9 cellular contexts compared by ENCODE assay signal in genomic region chr4:98603683-98604573, GRCh38. TPM values are rescaled to one million over a fixed set of nuclear protein-coding genes. Genes with fewer than 3 reads are reported as not detected.
DNase-seq lines count a peak whose midpoint lies in the region; ATAC-seq and TF ChIP-seq lines count a peak whose summit lies in the region.
"Had no signal": no experiment of that assay in that cellular context is flagged by ENCODE, and none has a peak within 500 bp of the region (broad histone marks: within the 10 kb centered on the region; RNA-seq: fewer than 3 reads in every experiment).

No MANE protein-coding gene starts in this region.

- peaks cover 62% of the 10 kb centered on the region for H3K79me2 ChIP-seq in OCI-LY3 (ENCODE audit: low read length)
- peaks cover 9% of the 10 kb centered on the region; the same call in 1 of the 2 replicates for H3K79me2 ChIP-seq in PC-9 (ENCODE audit: low read depth)

- peak; percentile 44 to 58 for ATAC-seq in activated T-cell treated with anti-CD3 and anti-CD28 coated beads, Interleukin-2, amount 50 U/mL, for 4 hours
- ATAC-seq in effector memory CD8-positive, alpha-beta T cell (replicated peaks) = peak; percentile 47
- ATAC-seq in stimulated activated effector memory CD8-positive, alpha-beta T cell treated with anti-CD3 and anti-CD28 coated beads, Interleukin-12 subunit alpha, Interleukin-12 subunit beta, amount 100 ng/mL, for 72 hours = peak; percentile 78
- no peak for ATAC-seq in HG03139 (IDR thresholded peaks at IDR 0.05; ENCODE audit: unreplicated experiment)

- H3K27ac ChIP-seq in OCI-LY3 (ENCODE audit: low read length) = peak overlapping the region; percentile 0; the same call in 1 of the 2 replicates
- H3K27ac ChIP-seq in PC-9 = no peak overlapping the region
- H3K27ac ChIP-seq: uterus had no signal

- no peaks in the 10 kb centered on the region for H3F3A ChIP-seq in PC-9 (ENCODE audit: insufficient read depth, low read depth)

- CTCF ChIA-PET in PC-9 (lab: Charles Lee) = no interaction called here

- H3K4me1 ChIP-seq in OCI-LY3 (ENCODE audit: low read length) (peaks cover 41% of the 10 kb centered on the region), PC-9 (replicated peaks; ENCODE audit: insufficient read depth) (no peaks in the 10 kb centered on the region)
- H3K4me1 ChIP-seq: uterus had no signal

- no peaks in the 10 kb centered on the region for H3K27me3 Mint-ChIP-seq in activated T-cell treated with anti-CD3 and anti-CD28 coated beads, Interleukin-2, amount 50 U/mL, for 4 hours (ENCODE audit: low read depth)
- no peaks in the 10 kb centered on the region for H3K27me3 Mint-ChIP-seq in effector memory CD8-positive, alpha-beta T cell

- no TSS peak for BruUV-seq in PC-9 (replicated peaks; lab: Mats Ljungman, UMichigan)

- POLR2A ChIA-PET in PC-9 (lab: Charles Lee; ENCODE audit: unreplicated experiment) = no interaction called here

- H2AFZ ChIP-seq in OCI-LY3 (ENCODE audit: low read depth, low read length) = no peak overlapping the region
- H2AFZ ChIP-seq in PC-9 = no peak overlapping the region

- peaks cover 65% of the 10 kb centered on the region for H3K4me1 Mint-ChIP-seq in activated T-cell treated with anti-CD3 and anti-CD28 coated beads, Interleukin-2, amount 50 U/mL, for 4 hours (ENCODE audit: low read depth)
- H3K4me1 Mint-ChIP-seq in effector memory CD8-positive, alpha-beta T cell (ENCODE audit: low read depth in 2 of 2) = peaks cover 39 to 61% of the 10 kb centered on the region in 2 donors
- peaks cover 61% of the 10 kb centered on the region for H3K4me1 Mint-ChIP-seq in stimulated activated effector memory CD8-positive, alpha-beta T cell treated with anti-CD3 and anti-CD28 coated beads, Interleukin-12 subunit alpha, Interleukin-12 subunit beta, amount 100 ng/mL, for 72 hours

- H3K36me3 Mint-ChIP-seq in activated T-cell treated with anti-CD3 and anti-CD28 coated beads, Interleukin-2, amount 50 U/mL, for 4 hours (ENCODE audit: insufficient read depth) = peaks cover 6% of the 10 kb centered on the region
- H3K36me3 Mint-ChIP-seq in effector memory CD8-positive, alpha-beta T cell (ENCODE audit: insufficient read depth) = no peaks in the 10 kb centered on the region
- no peaks in the 10 kb centered on the region for H3K36me3 Mint-ChIP-seq in stimulated activated effector memory CD8-positive, alpha-beta T cell treated with anti-CD3 and anti-CD28 coated beads, Interleukin-12 subunit alpha, Interleukin-12 subunit beta, amount 100 ng/mL, for 72 hours

- no peaks in the 10 kb centered on the region for H3K9me2 ChIP-seq in PC-9 (ENCODE audit: insufficient read depth)

- H3K27ac Mint-ChIP-seq in effector memory CD8-positive, alpha-beta T cell = peak overlapping the region; percentile 62 to 84
- H3K27ac Mint-ChIP-seq in stimulated activated effector memory CD8-positive, alpha-beta T cell treated with anti-CD3 and anti-CD28 coated beads, Interleukin-12 subunit alpha, Interleukin-12 subunit beta, amount 100 ng/mL, for 72 hours = peak overlapping the region; percentile 46

- peaks cover 17% of the 10 kb centered on the region for H3K36me3 ChIP-seq in OCI-LY3 (replicated peaks; ENCODE audit: low read depth, low read length)
- H3K36me3 ChIP-seq in PC-9 (ENCODE audit: low read depth) = no peaks in the 10 kb centered on the region
- H3K36me3 ChIP-seq: uterus had no signal

- intact Hi-C loops in PC-9 (cut with micrococcal nuclease; ENCODE audit: unreplicated experiment) = no loop called here

- H3K27me3 ChIP-seq in OCI-LY3 (ENCODE audit: low read depth, low read length) (no peaks in the 10 kb centered on the region), PC-9 (ENCODE audit: insufficient read depth, low read depth) (no peaks in the 10 kb centered on the region)
- H3K27me3 ChIP-seq: uterus had no signal

- H4K20me1 ChIP-seq in OCI-LY3 (ENCODE audit: insufficient read depth, low read length) (no peaks in the 10 kb centered on the region), PC-9 (ENCODE audit: insufficient read depth) (no peaks in the 10 kb centered on the region)

- no peak for TF ChIP-seq CTCF in OCI-LY3 (IDR thresholded peaks at IDR 0.05; ENCODE audit: low read depth, low read length)
- no peak for TF ChIP-seq CTCF in PC-9 (conservative IDR thresholded peaks at IDR 0.05)

- H3K9ac ChIP-seq in OCI-LY3 (ENCODE audit: low read length) = peak overlapping the region; percentile 75

- H3K9me3 Mint-ChIP-seq in activated T-cell treated with anti-CD3 and anti-CD28 coated beads, Interleukin-2, amount 50 U/mL, for 4 hours = peaks cover 18% of the 10 kb centered on the region
- H3K9me3 Mint-ChIP-seq in effector memory CD8-positive, alpha-beta T cell = no peaks in the 10 kb centered on the region
- no peaks in the 10 kb centered on the region for H3K9me3 Mint-ChIP-seq in stimulated activated effector memory CD8-positive, alpha-beta T cell treated with anti-CD3 and anti-CD28 coated beads, Interleukin-12 subunit alpha, Interleukin-12 subunit beta, amount 100 ng/mL, for 72 hours

- H3K4me2 ChIP-seq in OCI-LY3 (ENCODE audit: low read length) (peak overlapping the region; percentile 85), PC-9 (no peak overlapping the region)

- H3K9me3 ChIP-seq in OCI-LY3 (ENCODE audit: insufficient read depth, low read length) (peaks cover 11% of the 10 kb centered on the region; the same call in 1 of the 2 replicates), PC-9 (ENCODE audit: insufficient read depth, low read depth) (peaks cover 9% of the 10 kb centered on the region)
- H3K9me3 ChIP-seq: uterus had no signal

- DNase-seq in activated T-cell treated with anti-CD3 and anti-CD28 coated beads, Interleukin-2, amount 50 U/mL, for 4 hours = no peak
- no peak for DNase-seq in activated T-cell treated with anti-CD3 and anti-CD28 coated beads for 4 hours
- DNase-seq in effector memory CD8-positive, alpha-beta T cell = no peak
- DNase-seq in stimulated activated effector memory CD8-positive, alpha-beta T cell treated with anti-CD3 and anti-CD28 coated beads, Interleukin-12 subunit alpha, Interleukin-12 subunit beta, amount 100 ng/mL, for 72 hours (ENCODE audit: low spot score in 2 of 2) = peak in 1 of 2 donors; percentile 63
- DNase-seq in NCI-H526 treated with DMSO at 0.1 percent for 48 hours (lab: John Stamatoyannopoulos, UW) = no peak
- no peak for DNase-seq in PC-9
- DNase-seq: uterus had no signal

- H3K4me3 ChIP-seq in OCI-LY3 (ENCODE audit: low read length) (peak overlapping the region; percentile 53), PC-9 (no peak overlapping the region)
- H3K4me3 ChIP-seq: uterus had no signal

- peak overlapping the region; percentile 5 for H3K4me3 Mint-ChIP-seq in activated T-cell treated with anti-CD3 and anti-CD28 coated beads, Interleukin-2, amount 50 U/mL, for 4 hours
- peak overlapping the region; percentile 43 to 66 for H3K4me3 Mint-ChIP-seq in effector memory CD8-positive, alpha-beta T cell
- H3K4me3 Mint-ChIP-seq in stimulated activated effector memory CD8-positive, alpha-beta T cell treated with anti-CD3 and anti-CD28 coated beads, Interleukin-12 subunit alpha, Interleukin-12 subunit beta, amount 100 ng/mL, for 72 hours = peak overlapping the region; percentile 57

RNA-seq across cellular contexts. Expression of gene TSPAN5, which starts 54.5 kb away (rescaled TPM):
- 10 to 100 TPM; 22.8 to 26.8 (median 23.8) TPM for total RNA-seq in activated T-cell treated with anti-CD3 and anti-CD28 coated beads, Interleukin-2, amount 50 U/mL, for 4 hours
- total RNA-seq in PC-9 (2021) = 9.8 and 12.4 TPM in 2 replicates

Comparison
In these comparisons a context has a peak if more than half of its experiments do, and no peak if none do; other contexts are left out.
1. H3K4me3 Mint-ChIP-seq: peak in every context shown above with its lines; median percentile 57 in stimulated activated effector memory CD8-positive, alpha-beta T cell treated with anti-CD3 and anti-CD28 coated beads, Interleukin-12 subunit alpha, Interleukin-12 subunit beta, amount 100 ng/mL, for 72 hours; 54 in effector memory CD8-positive, alpha-beta T cell; 5 in activated T-cell treated with anti-CD3 and anti-CD28 coated beads, Interleukin-2, amount 50 U/mL, for 4 hours.